Comparison of ENCODE assay signal across 8 cellular contexts in genomic region chr1:151327223-151327902, GRCh38. TPM values are rescaled to one million over a fixed set of nuclear protein-coding genes. Genes with fewer than 3 reads are reported as not detected.
DNase-seq lines count a peak whose midpoint lies in the region; ATAC-seq and TF ChIP-seq lines count a peak whose summit lies in the region.

Gene PI4KB (minus strand): TSS chr1:151327416. CDS start chr1:151316481, 10,935 bp downstream.

- no peak for TF ChIP-seq CTCF in CD8-positive, alpha-beta T cell (IDR thresholded peaks at IDR 0.05)
- no peak for TF ChIP-seq CTCF in OCI-LY1 (IDR thresholded peaks at IDR 0.05; ENCODE audit: low read length)
- TF ChIP-seq CTCF in endodermal cell (conservative IDR thresholded peaks at IDR 0.05) = no peak

- peak; percentile 76 to 91 (median 84) for DNase-seq in CD8-positive, alpha-beta T cell
- DNase-seq in HuH-7 (ENCODE audit: low spot score) (peak; percentile 87), endodermal cell (peak; percentile 96), mesenchymal stem cell (peak; percentile 99)
- peak; percentile 74 for DNase-seq in activated CD8-positive, alpha-beta memory T cell treated with anti-CD3 and anti-CD28 coated beads, Interleukin-2, amount 50 U/mL, for 24 hours (ENCODE audit: extremely low read depth)
- peak; percentile 61 for DNase-seq in stimulated activated CD8-positive, alpha-beta memory T cell treated with anti-CD3 and anti-CD28 coated beads, Interleukin-12 subunit alpha, Interleukin-12 subunit beta, amount 100 ng/mL, for 24 hours (ENCODE audit: extremely low read depth)

- no peak within 1 kb of the TSS for H2AK5ac ChIP-seq in mesenchymal stem cell (ENCODE audit: low read length, severe bottlenecking)

- peak within 1 kb of the TSS; percentile 2 for H2BK120ac ChIP-seq in mesenchymal stem cell (ENCODE audit: low read depth, low read length)

- H3K9me3 ChIP-seq in CD8-positive, alpha-beta T cell (ENCODE audit: low read length) = no peaks in the 10 kb centered on the region
- H3K9me3 ChIP-seq in OCI-LY1 (ENCODE audit: low read length) (no peaks in the 10 kb centered on the region), endodermal cell (ENCODE audit: control insufficient read depth, low read length) (no peaks in the 10 kb centered on the region), mesenchymal stem cell (ENCODE audit: control insufficient read depth, low read length) (no peaks in the 10 kb centered on the region)

- H3K14ac ChIP-seq in mesenchymal stem cell (ENCODE audit: low read length in 2 of 2) = peak within 1 kb of the TSS in 1 of 2 experiments; percentile 74

- H3K27ac Mint-ChIP-seq in CD8-positive, alpha-beta T cell = peak within 1 kb of the TSS; percentile 93
- H3K27ac Mint-ChIP-seq in endodermal cell = peak within 1 kb of the TSS; percentile 99

- H4K91ac ChIP-seq in mesenchymal stem cell (ENCODE audit: low read length) = peak within 1 kb of the TSS; percentile 72

- peaks cover 6% of the 10 kb centered on the region for H3K36me3 ChIP-seq in CD8-positive, alpha-beta T cell (ENCODE audit: insufficient read depth, low read length)
- H3K36me3 ChIP-seq in OCI-LY1 (ENCODE audit: insufficient read depth, low read length) = peaks cover 26% of the 10 kb centered on the region
- peaks cover 9% of the 10 kb centered on the region for H3K36me3 ChIP-seq in endodermal cell (ENCODE audit: control insufficient read depth, insufficient read depth, low read length)
- peaks cover 9 to 32% of the 10 kb centered on the region in 2 experiments for H3K36me3 ChIP-seq in mesenchymal stem cell (ENCODE audit: control insufficient read depth in 1 of 2, insufficient read depth in 2 of 2, low read depth in 1 of 2, low read length in 2 of 2)

- H3K4me1 Mint-ChIP-seq in CD8-positive, alpha-beta T cell (ENCODE audit: low read depth) = peaks cover 47% of the 10 kb centered on the region
- H3K4me1 Mint-ChIP-seq in endodermal cell = peaks cover 18% of the 10 kb centered on the region

- CTCF ChIA-PET in CD8-positive, alpha-beta T cell (lab: Charles Lee) = interaction anchor here (0.6 to 3.1 kb wide), 8 partner anchors 11 to 79 kb away, joined by 3 to 24 read pairs (median 3); partner anchors contain the start of genes PSMB4 and ZNF687

- H3K4me3 Mint-ChIP-seq in CD8-positive, alpha-beta T cell = peak within 1 kb of the TSS; percentile 88
- peak within 1 kb of the TSS; percentile 80 for H3K4me3 Mint-ChIP-seq in endodermal cell

- no peaks in the 10 kb centered on the region for H3K9me3 Mint-ChIP-seq in CD8-positive, alpha-beta T cell
- H3K9me3 Mint-ChIP-seq in endodermal cell = no peaks in the 10 kb centered on the region

- H3K4me2 ChIP-seq in OCI-LY1 (ENCODE audit: low read length) (peak within 1 kb of the TSS; percentile 85), mesenchymal stem cell (ENCODE audit: low read length, poor library complexity, severe bottlenecking) (peak within 1 kb of the TSS; percentile 83)

- no peak within 1 kb of the TSS for H2BK15ac ChIP-seq in mesenchymal stem cell (ENCODE audit: low read depth, poor library complexity, severe bottlenecking)

- H2BK5ac ChIP-seq in mesenchymal stem cell (ENCODE audit: low read depth, low read length, poor library complexity, severe bottlenecking) = peak within 1 kb of the TSS; percentile 68

- H3K79me1 ChIP-seq in mesenchymal stem cell (replicated peaks; ENCODE audit: low read length, poor library complexity, severe bottlenecking) = peaks cover 2% of the 10 kb centered on the region

- H3K4me1 ChIP-seq in CD8-positive, alpha-beta T cell (ENCODE audit: insufficient read depth, low read length) = peaks cover 15% of the 10 kb centered on the region
- H3K4me1 ChIP-seq in OCI-LY1 (ENCODE audit: insufficient read depth, low read length, severe bottlenecking) (peaks cover 20% of the 10 kb centered on the region), endodermal cell (ENCODE audit: control insufficient read depth, insufficient read depth, low read length) (no peaks in the 10 kb centered on the region), mesenchymal stem cell (ENCODE audit: control insufficient read depth, insufficient read depth, low read depth, low read length) (peaks cover 8% of the 10 kb centered on the region)

- WGBS in endodermal cell (ENCODE audit: insufficient coverage in 1 of 2, insufficient read length in 1 of 2), 2 experiments = 0 to 2% methylated on average over 22 to 40 of the region's 40 CpGs
- under 1% methylated on average over 37 of the region's 40 CpGs for WGBS in mesenchymal stem cell

- peak within 1 kb of the TSS; percentile 75 for H3K27ac ChIP-seq in CD8-positive, alpha-beta T cell (ENCODE audit: low read depth, low read length)
- H3K27ac ChIP-seq in OCI-LY1 (ENCODE audit: low read depth, low read length, poor library complexity, severe bottlenecking) (peak within 1 kb of the TSS; percentile 35), endodermal cell (ENCODE audit: low read depth, low read length) (peak within 1 kb of the TSS; percentile 98), mesenchymal stem cell (ENCODE audit: low read length, poor library complexity, severe bottlenecking) (peak within 1 kb of the TSS; percentile 94)

- no peaks in the 10 kb centered on the region for H3K27me3 Mint-ChIP-seq in CD8-positive, alpha-beta T cell (ENCODE audit: low read depth)
- H3K27me3 Mint-ChIP-seq in endodermal cell (ENCODE audit: insufficient read depth) = no peaks in the 10 kb centered on the region

- POLR2A ChIA-PET in CD8-positive, alpha-beta T cell (lab: Charles Lee) = interaction anchor here (0.5 to 3.1 kb wide), 12 partner anchors 12 to 72 kb away, joined by 3 to 20 read pairs (median 6); partner anchors contain the start of genes PSMB4, RFX5 and ZNF687

- H3K18ac ChIP-seq in mesenchymal stem cell (ENCODE audit: low read depth in 1 of 2, low read length in 2 of 2) = peak within 1 kb of the TSS; percentile 62 to 84

- H3K79me2 ChIP-seq in OCI-LY1 (ENCODE audit: insufficient read depth, low read length) = peaks cover 5% of the 10 kb centered on the region; the same call in 1 of the 2 replicates

- H2AFZ ChIP-seq in OCI-LY1 (ENCODE audit: low read length) = no peak within 1 kb of the TSS
- peak within 1 kb of the TSS; percentile 76 for H2AFZ ChIP-seq in mesenchymal stem cell (ENCODE audit: low read depth, low read length)

- no peak within 1 kb of the TSS for H2BK12ac ChIP-seq in mesenchymal stem cell (ENCODE audit: low read length in 2 of 2)

- H3K4ac ChIP-seq in mesenchymal stem cell (ENCODE audit: low read depth in 1 of 2, low read length in 2 of 2) = peak within 1 kb of the TSS; percentile 49 to 84

- H3K27me3 ChIP-seq in CD8-positive, alpha-beta T cell (ENCODE audit: insufficient read depth, low read length) = no peaks in the 10 kb centered on the region
- no peaks in the 10 kb centered on the region for H3K27me3 ChIP-seq in OCI-LY1 (ENCODE audit: insufficient read depth, low read length)
- H3K27me3 ChIP-seq in endodermal cell (ENCODE audit: control insufficient read depth, insufficient read depth, low read length, poor library complexity, severe bottlenecking) = no peaks in the 10 kb centered on the region
- no peaks in the 10 kb centered on the region for H3K27me3 ChIP-seq in mesenchymal stem cell (ENCODE audit: control insufficient read depth in 1 of 2, insufficient read depth in 1 of 2, low read length in 2 of 2)

- H3K36me3 Mint-ChIP-seq in CD8-positive, alpha-beta T cell = peaks cover 43% of the 10 kb centered on the region
- H3K36me3 Mint-ChIP-seq in endodermal cell (ENCODE audit: low read depth) = peaks cover 23% of the 10 kb centered on the region

- H3K4me3 ChIP-seq in CD8-positive, alpha-beta T cell (ENCODE audit: low read depth, low read length) = peak within 1 kb of the TSS; percentile 67
- peak within 1 kb of the TSS; percentile 62 for H3K4me3 ChIP-seq in OCI-LY1 (ENCODE audit: low read depth, low read length, poor library complexity, severe bottlenecking)
- H3K4me3 ChIP-seq in endodermal cell (ENCODE audit: low read length) = peak within 1 kb of the TSS; percentile 91
- peak within 1 kb of the TSS; percentile 83 to 94 for H3K4me3 ChIP-seq in mesenchymal stem cell (ENCODE audit: insufficient read depth in 1 of 2, low read depth in 1 of 2, low read length in 2 of 2)

- H3K23ac ChIP-seq in mesenchymal stem cell (ENCODE audit: low read length in 2 of 2) = peak within 1 kb of the TSS in 1 of 2 experiments; percentile 67

- H4K8ac ChIP-seq in mesenchymal stem cell (ENCODE audit: low read length) = peak within 1 kb of the TSS; percentile 90

- H3K9me2 ChIP-seq in OCI-LY1 (ENCODE audit: low read depth, low read length) = no peaks in the 10 kb centered on the region

- H3K9ac ChIP-seq in OCI-LY1 (ENCODE audit: low read length) (peak within 1 kb of the TSS; percentile 65), endodermal cell (ENCODE audit: extremely low read depth, low read length, poor library complexity, severe bottlenecking) (peak within 1 kb of the TSS; percentile 96), mesenchymal stem cell (ENCODE audit: low read length) (peak within 1 kb of the TSS; percentile 100)

- H3F3A ChIP-seq in OCI-LY1 (ENCODE audit: insufficient read depth, low read length) = 0 out of 2 replicates have a peak, but pooled peaks cover 4% of the 10 kb centered on the region

- H4K20me1 ChIP-seq in OCI-LY1 (ENCODE audit: insufficient read depth, low read length) = no peaks in the 10 kb centered on the region

- ATAC-seq in CD8-positive, alpha-beta T cell = peak; percentile 93
- ATAC-seq in GM21381 (IDR thresholded peaks at IDR 0.05; ENCODE audit: unreplicated experiment) = peak; percentile 68

- intact Hi-C loops in CD8-positive, alpha-beta T cell (cut with DNase I, micrococcal nuclease) = loop anchor here (1.0 to 5.0 kb wide), 9 partner anchors 13 to 436 kb away; partner anchors contain the start of genes PSMB4 (in 2 of the 2), RFX5 (in 2 of the 2), MRPL9 (in 1 of the 2) and PIP5K1A (in 1 of the 2)

RNA-seq across cellular contexts. Expression of gene PI4KB, which starts in this region (rescaled TPM):
- 10 to 100 TPM; 63.1 to 63.2 TPM for total RNA-seq in CD8-positive, alpha-beta T cell
- total RNA-seq in endodermal cell = 10 to 100 TPM; 34.3 to 37.5 TPM
- polyA plus RNA-seq in endodermal cell (2013, experiment 1 of 2) = 32.4 TPM
- polyA plus RNA-seq in endodermal cell (2013, experiment 2 of 2) = 30.8 TPM
- polyA plus RNA-seq in mesenchymal stem cell (2013, experiment 1 of 2) = 36.1 TPM
- 36.1 TPM for polyA plus RNA-seq in mesenchymal stem cell (2013, experiment 2 of 2)

Comparison
In these comparisons a context has a peak if more than half of its experiments do, and no peak if none do; other contexts are left out.
1. Peak in every context shown above with its lines: DNase-seq, ATAC-seq, H3K4me3 ChIP-seq and H3K27ac ChIP-seq.
2. H3K27ac ChIP-seq: peak in every context shown above with its lines; median percentile 98 in endodermal cell; 94 in mesenchymal stem cell; 75 in CD8-positive, alpha-beta T cell; 35 in OCI-LY1.